Comparison of ENCODE assay signal across 8 cellular contexts in the genomic region with DNA sequence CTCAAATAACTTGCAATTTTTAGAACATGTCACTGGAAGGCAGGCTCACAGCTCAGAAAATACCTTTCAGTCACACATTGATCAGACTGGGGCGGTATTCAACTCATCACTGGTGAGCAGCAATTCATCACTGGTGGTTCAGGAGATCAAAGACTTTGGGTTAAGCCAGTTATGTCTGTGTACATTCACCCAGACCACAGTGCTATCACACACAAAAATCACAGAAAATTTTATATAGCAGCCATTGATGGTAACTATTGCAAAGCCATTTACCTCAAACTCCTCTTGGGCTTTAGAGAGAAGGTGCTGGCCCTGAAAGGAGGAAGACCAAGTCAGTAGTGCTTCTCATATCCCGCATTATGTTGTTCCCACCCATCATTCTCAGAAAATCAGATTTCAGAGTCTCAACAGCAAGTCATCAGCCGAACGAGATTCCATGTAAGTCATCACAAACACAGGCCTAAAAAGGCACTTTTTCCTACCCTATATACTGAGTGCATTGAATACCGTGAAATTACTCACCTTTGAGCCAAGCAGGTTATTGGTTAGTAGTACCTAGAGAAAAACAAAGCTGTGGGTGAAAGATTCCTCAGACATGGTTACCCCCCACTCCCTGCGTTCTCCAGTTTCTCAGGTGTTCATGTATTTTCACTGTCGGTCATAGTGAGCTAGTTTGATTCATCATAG. TPM values are rescaled to one million over a fixed set of nuclear protein-coding genes. Genes with fewer than 3 reads are reported as not detected.
DNase-seq lines count a peak whose midpoint lies in the region; ATAC-seq and TF ChIP-seq lines count a peak whose summit lies in the region.

No MANE protein-coding gene starts in this region.

- intact Hi-C loops in activated T-helper 1 cell treated with anti-CD3 and anti-CD28 coated beads, Interleukin-12 subunit alpha, Interleukin-12 subunit beta, Interleukin-2, Interleukin-4 antibody, amounts not matched to agents 30 ng/mL and 10 ng/mL and 1 ng/mL, durations not matched to agents 14 hours and 24 hours and 36 hours (cut with micrococcal nuclease), result no loop called here
- intact Hi-C loops in upper lobe of right lung (cut with DNase I), result loop anchor here (10.0 kb wide), 1 partner anchor 59 kb away; the partner anchor contains the start of gene TMEM223

- H3K27me3 ChIP-seq in iPS-15b (ENCODE audit: control insufficient read depth, insufficient read depth, low read length) (no peaks in the 10 kb centered on the region), upper lobe of right lung (no peaks in the 10 kb centered on the region)

- peaks cover 5% of the 10 kb centered on the region for H3K4me1 ChIP-seq in iPS-15b (ENCODE audit: control insufficient read depth, insufficient read depth, low read length)
- peaks cover 27% of the 10 kb centered on the region for H3K4me1 ChIP-seq in upper lobe of right lung

- H3K4me3 Mint-ChIP-seq in activated T-helper 1 cell treated with anti-CD3 and anti-CD28 coated beads, Interleukin-12 subunit alpha, Interleukin-12 subunit beta, Interleukin-2, Interleukin-4 antibody, amounts not matched to agents 30 ng/mL and 10 ng/mL and 1 ng/mL, durations not matched to agents 14 hours and 24 hours and 36 hours, result peak overlapping the region; percentile 98

- peak overlapping the region; percentile 24 for H3K27ac ChIP-seq in upper lobe of right lung

- peaks cover 52% of the 10 kb centered on the region for H3K4me1 Mint-ChIP-seq in activated T-helper 1 cell treated with anti-CD3 and anti-CD28 coated beads, Interleukin-12 subunit alpha, Interleukin-12 subunit beta, Interleukin-2, Interleukin-4 antibody, amounts not matched to agents 30 ng/mL and 10 ng/mL and 1 ng/mL, durations not matched to agents 14 hours and 24 hours and 36 hours (ENCODE audit: low read depth)

- peak overlapping the region; percentile 57 for H3K27ac Mint-ChIP-seq in activated T-helper 1 cell treated with anti-CD3 and anti-CD28 coated beads, Interleukin-12 subunit alpha, Interleukin-12 subunit beta, Interleukin-2, Interleukin-4 antibody, amounts not matched to agents 30 ng/mL and 10 ng/mL and 1 ng/mL, durations not matched to agents 14 hours and 24 hours and 36 hours

- ATAC-seq in upper lobe of right lung, result no peak
- no peak for ATAC-seq in HG02840 (IDR thresholded peaks at IDR 0.05; ENCODE audit: low FRiP score, unreplicated experiment)

- H3K36me3 ChIP-seq in iPS-15b (ENCODE audit: control insufficient read depth, insufficient read depth, low read length) (peaks cover 34% of the 10 kb centered on the region), upper lobe of right lung (peaks cover 36% of the 10 kb centered on the region)

- H3K9me3 ChIP-seq in iPS-15b (ENCODE audit: control insufficient read depth, insufficient read depth, low read length) (no peaks in the 10 kb centered on the region), upper lobe of right lung (no peaks in the 10 kb centered on the region)

- H3K4me3 ChIP-seq in iPS-15b (ENCODE audit: low read depth, low read length) (peak overlapping the region; percentile 99), upper lobe of right lung (peak overlapping the region; percentile 87)

- no peaks in the 10 kb centered on the region for H3K9me3 Mint-ChIP-seq in activated T-helper 1 cell treated with anti-CD3 and anti-CD28 coated beads, Interleukin-12 subunit alpha, Interleukin-12 subunit beta, Interleukin-2, Interleukin-4 antibody, amounts not matched to agents 30 ng/mL and 10 ng/mL and 1 ng/mL, durations not matched to agents 14 hours and 24 hours and 36 hours

- peak; percentile 19 for DNase-seq in stimulated activated naive CD4-positive, alpha-beta T cell treated with Interleukin-2 at 50 U/mL for 16 hours (lab: John Stamatoyannopoulos, UW)
- DNase-seq in stimulated activated naive CD4-positive, alpha-beta T cell (lab: John Stamatoyannopoulos, UW), result no peak
- DNase-seq in activated T-helper 1 cell treated with anti-CD3 and anti-CD28 coated beads, Interleukin-12 subunit alpha, Interleukin-12 subunit beta, Interleukin-2, Interleukin-4 antibody, amounts not matched to agents 30 ng/mL and 10 ng/mL and 1 ng/mL, durations not matched to agents 14 hours and 24 hours and 36 hours (ENCODE audit: low spot score), result no peak
- DNase-seq in upper lobe of right lung, result no peak
- no peak for DNase-seq in NCI-H146 treated with DMSO at 0.1 percent for 48 hours (lab: John Stamatoyannopoulos, UW; ENCODE audit: unreplicated experiment)
- DNase-seq in Ammon's horn (ENCODE audit: low spot score), result no peak

- TF ChIP-seq CTCF in upper lobe of right lung (IDR thresholded peaks at IDR 0.05), result no peak

- H3K27me3 Mint-ChIP-seq in activated T-helper 1 cell treated with anti-CD3 and anti-CD28 coated beads, Interleukin-12 subunit alpha, Interleukin-12 subunit beta, Interleukin-2, Interleukin-4 antibody, amounts not matched to agents 30 ng/mL and 10 ng/mL and 1 ng/mL, durations not matched to agents 14 hours and 24 hours and 36 hours (ENCODE audit: insufficient read depth), result peaks cover 5% of the 10 kb centered on the region

- peaks cover 52% of the 10 kb centered on the region for H3K36me3 Mint-ChIP-seq in activated T-helper 1 cell treated with anti-CD3 and anti-CD28 coated beads, Interleukin-12 subunit alpha, Interleukin-12 subunit beta, Interleukin-2, Interleukin-4 antibody, amounts not matched to agents 30 ng/mL and 10 ng/mL and 1 ng/mL, durations not matched to agents 14 hours and 24 hours and 36 hours (ENCODE audit: low read depth)

- H3K9ac ChIP-seq in iPS-15b (ENCODE audit: low read depth, low read length), result peak overlapping the region; percentile 96

RNA-seq across cellular contexts. Expression of gene WDR74, which starts 14.0 kb away (rescaled TPM):
- total RNA-seq in activated T-helper 1 cell treated with anti-CD3 and anti-CD28 coated beads, Interleukin-12 subunit alpha, Interleukin-12 subunit beta, Interleukin-2, Interleukin-4 antibody, amounts not matched to agents 30 ng/mL and 10 ng/mL and 1 ng/mL, durations not matched to agents 14 hours and 24 hours and 36 hours, result 156 and 161 TPM in 2 replicates
- 43.9 TPM for total RNA-seq in upper lobe of right lung

RNA-seq across cellular contexts. Expression of gene TEX54, which starts 20.8 kb away (rescaled TPM):
- 1.2 and 1.3 TPM in 2 replicates for total RNA-seq in activated T-helper 1 cell treated with anti-CD3 and anti-CD28 coated beads, Interleukin-12 subunit alpha, Interleukin-12 subunit beta, Interleukin-2, Interleukin-4 antibody, amounts not matched to agents 30 ng/mL and 10 ng/mL and 1 ng/mL, durations not matched to agents 14 hours and 24 hours and 36 hours
- total RNA-seq in upper lobe of right lung, result not detected

RNA-seq across cellular contexts. Expression of gene STX5, which starts 21.6 kb away (rescaled TPM):
- 34.2 and 39.9 TPM in 2 replicates for total RNA-seq in activated T-helper 1 cell treated with anti-CD3 and anti-CD28 coated beads, Interleukin-12 subunit alpha, Interleukin-12 subunit beta, Interleukin-2, Interleukin-4 antibody, amounts not matched to agents 30 ng/mL and 10 ng/mL and 1 ng/mL, durations not matched to agents 14 hours and 24 hours and 36 hours
- 40.9 TPM for total RNA-seq in upper lobe of right lung

RNA-seq across cellular contexts. Expression of gene SLC3A2, which starts 27.3 kb away (rescaled TPM):
- total RNA-seq in activated T-helper 1 cell treated with anti-CD3 and anti-CD28 coated beads, Interleukin-12 subunit alpha, Interleukin-12 subunit beta, Interleukin-2, Interleukin-4 antibody, amounts not matched to agents 30 ng/mL and 10 ng/mL and 1 ng/mL, durations not matched to agents 14 hours and 24 hours and 36 hours, result 397 and 399 TPM in 2 replicates
- 255 TPM for total RNA-seq in upper lobe of right lung

RNA-seq across cellular contexts. Expression of gene NXF1, which starts 48.2 kb away (rescaled TPM):
- total RNA-seq in activated T-helper 1 cell treated with anti-CD3 and anti-CD28 coated beads, Interleukin-12 subunit alpha, Interleukin-12 subunit beta, Interleukin-2, Interleukin-4 antibody, amounts not matched to agents 30 ng/mL and 10 ng/mL and 1 ng/mL, durations not matched to agents 14 hours and 24 hours and 36 hours, result 155 and 158 TPM in 2 replicates
- 96.2 TPM for total RNA-seq in upper lobe of right lung
